19 cellular contexts compared by ENCODE assay signal in genomic region chr2:167380094-167380493, GRCh38.
"Had no signal": no experiment of that assay in that cellular context is flagged by ENCODE, and none has a peak within 500 bp of the region (broad histone marks: within the 10 kb centered on the region; RNA-seq: fewer than 3 reads in every experiment).

No MANE protein-coding gene starts in this region.

- H2AFZ ChIP-seq: parathyroid adenoma had no signal

- H3K9ac ChIP-seq: parathyroid adenoma had no signal

- H3K4me1 ChIP-seq: esophagus squamous epithelium, gastroesophageal sphincter, left ventricle myocardium inferior, lower lobe of right lung, parathyroid adenoma, prostate gland, suprapubic skin, thyroid gland, upper lobe of right lung, vagina had no signal

- H3K9me3 ChIP-seq: esophagus squamous epithelium, gastroesophageal sphincter, lower lobe of right lung, prostate gland, suprapubic skin, thyroid gland, upper lobe of right lung, vagina had no signal

- H3K36me3 ChIP-seq: esophagus squamous epithelium, gastroesophageal sphincter, left ventricle myocardium inferior, lower lobe of right lung, prostate gland, suprapubic skin, thyroid gland, upper lobe of right lung, vagina had no signal

- DNase-seq: effector memory CD8-positive, alpha-beta T cell; esophagus squamous epithelium; immature natural killer cell; left ventricle myocardium inferior; lower lobe of right lung; midbrain; naive B cell; stimulated activated CD4-positive, alpha-beta T cell treated with anti-CD3 and anti-CD28 coated beads, Interleukin-2, amount 100 ng/mL, for 24 hours; stimulated activated CD4-positive, alpha-beta T cell treated with anti-CD3 and anti-CD28 coated beads, Interleukin-4, amount 100 ng/mL, for 4 hours; stimulated activated naive CD4-positive, alpha-beta T cell; thyroid gland; upper lobe of right lung had no signal

- H3K27ac ChIP-seq: esophagus squamous epithelium, gastroesophageal sphincter, left ventricle myocardium inferior, lower lobe of right lung, parathyroid adenoma, prostate gland, suprapubic skin, thyroid gland, upper lobe of right lung, vagina had no signal

- FAIRE-seq: colon, keratinocyte had no signal

- H3K79me2 ChIP-seq: parathyroid adenoma had no signal

- ATAC-seq: effector memory CD8-positive, alpha-beta T cell; gastroesophageal sphincter had no signal

- H3K27me3 ChIP-seq: esophagus squamous epithelium, gastroesophageal sphincter, suprapubic skin, thyroid gland, upper lobe of right lung, vagina had no signal

- H3K4me3 ChIP-seq: esophagus squamous epithelium, gastroesophageal sphincter, left ventricle myocardium inferior, lower lobe of right lung, prostate gland, suprapubic skin, thyroid gland, upper lobe of right lung, vagina had no signal
